Comparison of ENCODE assay signal across 13 cellular contexts in genomic region chr6:24689964-24690363, GRCh38. TPM values are rescaled to one million over a fixed set of nuclear protein-coding genes. Genes with fewer than 3 reads are reported as not detected.
"Had no signal": no experiment of that assay in that cellular context is flagged by ENCODE, and none has a peak within 500 bp of the region (broad histone marks: within the 10 kb centered on the region; RNA-seq: fewer than 3 reads in every experiment).

No MANE protein-coding gene starts in this region.

- H3K9me3 ChIP-seq: heart right ventricle had no signal

- H3K27ac ChIP-seq: heart right ventricle had no signal

- H3K27me3 ChIP-seq: heart right ventricle had no signal

- DNase-seq: activated CD4-positive, alpha-beta T cell treated with anti-CD3 and anti-CD28 coated beads for 48 hours; activated naive CD4-positive, alpha-beta T cell treated with Interleukin-2 at 50 U/mL for 16 hours; activated naive CD8-positive, alpha-beta T cell treated with anti-CD3 and anti-CD28 coated beads, Interleukin-2, amount 50 U/mL, for 24 hours; central memory CD4-positive, alpha-beta T cell; dermis blood vessel endothelial cell; erythroblast; foreskin melanocyte; heart right ventricle; stimulated activated CD4-positive, alpha-beta T cell treated with anti-CD3 and anti-CD28 coated beads, Interleukin-4, amount 100 ng/mL, for 4 hours; stimulated activated naive CD8-positive, alpha-beta T cell treated with anti-CD3 and anti-CD28 coated beads, Interleukin-15, amount 100 ng/mL, for 72 hours; T-helper 1 cell had no signal

- H3K4me3 ChIP-seq: heart right ventricle had no signal

RNA-seq across cellular contexts. Expression of gene KIAA0319, which starts 44.0 kb away (rescaled TPM):
- total RNA-seq: dermis blood vessel endothelial cell, kidney epithelial cell, osteocyte had no signal
- polyA plus RNA-seq: heart right ventricle had no signal
